In the genomic region with DNA sequence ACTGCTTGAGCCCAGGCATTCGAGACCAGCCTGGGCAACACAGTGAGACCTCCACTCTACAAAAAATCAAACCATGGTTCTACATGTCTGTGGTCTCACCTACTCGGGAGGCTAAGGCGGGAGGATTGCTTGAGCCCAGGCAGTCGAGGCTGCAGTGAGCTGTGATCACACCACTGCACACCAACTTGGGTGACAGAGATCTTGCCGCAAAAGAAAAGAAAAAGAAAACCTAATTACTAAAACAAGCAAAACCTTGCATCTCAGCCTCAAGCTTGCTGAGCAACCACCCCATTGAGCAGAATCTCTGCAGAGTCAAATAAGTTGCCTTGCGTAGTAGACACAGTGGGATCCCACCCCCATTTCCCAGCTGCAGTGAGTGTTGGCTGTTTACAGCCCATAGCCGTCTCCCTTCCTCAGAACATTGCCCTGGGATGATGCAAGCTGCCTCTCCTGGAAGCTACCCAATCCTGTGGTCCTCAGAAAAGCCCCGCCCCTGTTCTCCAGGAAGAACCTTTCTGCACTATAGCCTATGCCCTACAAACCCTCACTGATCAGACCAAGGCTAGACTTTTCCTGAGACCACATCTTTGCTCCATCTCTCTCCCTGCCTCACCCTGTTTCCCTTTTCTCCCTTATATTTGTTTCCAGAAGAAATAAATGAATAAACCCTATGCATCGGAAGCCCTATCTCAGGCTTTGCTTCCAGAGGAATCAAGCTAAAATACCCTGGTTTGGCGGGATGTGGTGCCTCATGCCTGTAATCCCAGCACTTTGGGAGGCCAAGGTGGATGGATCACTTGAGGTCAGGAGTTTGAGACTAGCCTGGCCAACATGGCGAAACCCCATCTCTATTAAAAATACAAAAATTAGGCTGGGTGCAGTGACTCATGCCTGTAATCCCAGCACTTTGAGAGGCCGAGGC, we compare ENCODE assay signal across 12 cellular contexts. TPM values are rescaled to one million over a fixed set of nuclear protein-coding genes. Genes with fewer than 3 reads are reported as not detected.
DNase-seq lines count a peak whose midpoint lies in the region; ATAC-seq and TF ChIP-seq lines count a peak whose summit lies in the region.
"Had no signal": no experiment of that assay in that cellular context is flagged by ENCODE, and none has a peak within 500 bp of the region (broad histone marks: within the 10 kb centered on the region; RNA-seq: fewer than 3 reads in every experiment).

No MANE protein-coding gene starts in this region.

- H3K36me3 Mint-ChIP-seq in endothelial cell (ENCODE audit: low read depth, unreplicated experiment): no peaks in the 10 kb centered on the region
- H3K36me3 Mint-ChIP-seq: activated naive CD4-positive, alpha-beta T cell treated with anti-CD3 and anti-CD28 coated beads, Interleukin-2, amount 10 ng/mL, durations not matched to agents 7 days and 5 days; naive thymus-derived CD8-positive, alpha-beta T cell had no signal

- no peaks in the 10 kb centered on the region for H4K20me1 ChIP-seq in osteoblast (ENCODE audit: insufficient read depth, low read length)

- ATAC-seq in HG02938 (IDR thresholded peaks at IDR 0.05; ENCODE audit: unreplicated experiment) (no peak), GM21381 (IDR thresholded peaks at IDR 0.05; ENCODE audit: unreplicated experiment) (no peak)
- ATAC-seq: foreskin keratinocyte; naive thymus-derived CD8-positive, alpha-beta T cell had no signal

- H3K79me2 ChIP-seq in osteoblast (ENCODE audit: insufficient read depth, low read length): no peaks in the 10 kb centered on the region

- no peaks in the 10 kb centered on the region for H3K27me3 Mint-ChIP-seq in endothelial cell (ENCODE audit: unreplicated experiment)

- no peak for TF ChIP-seq CTCF in choroid plexus epithelial cell (conservative IDR thresholded peaks at IDR 0.05; ENCODE audit: low read depth, low read length)
- no peak for TF ChIP-seq CTCF in osteoblast (IDR thresholded peaks at IDR 0.05; ENCODE audit: extremely low read depth, low read depth, low read length)
- TF ChIP-seq CTCF in endothelial cell (IDR thresholded peaks at IDR 0.05; ENCODE audit: unreplicated experiment): no peak

- no peak overlapping the region for H3K4me3 Mint-ChIP-seq in endothelial cell (ENCODE audit: unreplicated experiment)
- H3K4me3 Mint-ChIP-seq: activated naive CD4-positive, alpha-beta T cell treated with anti-CD3 and anti-CD28 coated beads, Interleukin-2, amount 10 ng/mL, durations not matched to agents 7 days and 5 days; naive thymus-derived CD8-positive, alpha-beta T cell; T-helper 1 cell treated with Interleukin-12 subunit alpha and Interleukin-12 subunit beta and Interleukin-4 antibody, amounts not matched to agents 30 μg/mL and 1 μg/mL, for 36 hours had no signal

- H3K9me3 ChIP-seq in osteoblast (ENCODE audit: low read depth, low read length): no peaks in the 10 kb centered on the region

- no peaks in the 10 kb centered on the region for H3K4me1 Mint-ChIP-seq in endothelial cell (ENCODE audit: unreplicated experiment)

- H3K9me3 Mint-ChIP-seq in endothelial cell (ENCODE audit: unreplicated experiment): no peaks in the 10 kb centered on the region
- H3K9me3 Mint-ChIP-seq: activated naive CD4-positive, alpha-beta T cell treated with anti-CD3 and anti-CD28 coated beads, Interleukin-2, amount 10 ng/mL, durations not matched to agents 7 days and 5 days; naive thymus-derived CD8-positive, alpha-beta T cell; T-helper 1 cell treated with Interleukin-12 subunit alpha and Interleukin-12 subunit beta and Interleukin-4 antibody, amounts not matched to agents 30 μg/mL and 1 μg/mL, for 36 hours had no signal

- no peaks in the 10 kb centered on the region for H3K36me3 ChIP-seq in osteoblast (ENCODE audit: insufficient read depth, low read length)

- H2AFZ ChIP-seq in osteoblast (ENCODE audit: low read length): peak overlapping the region; percentile 78

- no peak overlapping the region for H3K4me2 ChIP-seq in osteoblast (ENCODE audit: insufficient read depth, low read length)

- no peak overlapping the region for H3K27ac Mint-ChIP-seq in endothelial cell (ENCODE audit: unreplicated experiment)
- H3K27ac Mint-ChIP-seq: activated naive CD4-positive, alpha-beta T cell treated with anti-CD3 and anti-CD28 coated beads, Interleukin-2, amount 10 ng/mL, durations not matched to agents 7 days and 5 days; naive thymus-derived CD8-positive, alpha-beta T cell; T-helper 1 cell treated with Interleukin-12 subunit alpha and Interleukin-12 subunit beta and Interleukin-4 antibody, amounts not matched to agents 30 μg/mL and 1 μg/mL, for 36 hours had no signal

- peaks cover 4% of the 10 kb centered on the region for H3K4me1 ChIP-seq in osteoblast (ENCODE audit: insufficient read depth, low read length)
- H3K4me1 ChIP-seq: foreskin keratinocyte had no signal

- H3K27ac ChIP-seq in osteoblast (ENCODE audit: low read depth, low read length): no peak overlapping the region
- H3K27ac ChIP-seq: foreskin keratinocyte had no signal

- no peaks in the 10 kb centered on the region for H3K27me3 ChIP-seq in osteoblast (ENCODE audit: insufficient read depth, low read length)
- H3K27me3 ChIP-seq: foreskin keratinocyte had no signal

- no peak overlapping the region for H3K4me3 ChIP-seq in choroid plexus epithelial cell (ENCODE audit: low read depth, low read length)
- H3K4me3 ChIP-seq in osteoblast (ENCODE audit: insufficient read depth, low read length): no peak overlapping the region

- peak; percentile 10 for DNase-seq in GM04504 (ENCODE audit: low read depth)
- DNase-seq in NCI-H446 treated with DMSO at 0.1 percent for 48 hours (lab: John Stamatoyannopoulos, UW): peak; percentile 5
- DNase-seq in choroid plexus epithelial cell (ENCODE audit: low read depth): peak; percentile 84
- DNase-seq in osteoblast (ENCODE audit: insufficient read length, low spot score, missing footprints): no peak
- no peak for DNase-seq in endothelial cell (ENCODE audit: low spot score)
- no peak for DNase-seq in GM19240 (ENCODE audit: insufficient read length, low spot score)
- DNase-seq: activated naive CD4-positive, alpha-beta T cell treated with anti-CD3 and anti-CD28 coated beads, Interleukin-2, amount 10 ng/mL, durations not matched to agents 7 days and 5 days; foreskin keratinocyte; naive thymus-derived CD8-positive, alpha-beta T cell had no signal

RNA-seq across cellular contexts. Expression of gene ERN2, which starts 16.7 kb away (rescaled TPM):
- total RNA-seq in osteoblast: 0.29 TPM in 1 of 2 replicates, not detected in the other
- 0.80 TPM for total RNA-seq in endothelial cell (ENCODE audit: unreplicated experiment)
- total RNA-seq: foreskin keratinocyte; naive thymus-derived CD8-positive, alpha-beta T cell had no signal

RNA-seq across cellular contexts. Expression of gene CHP2, which starts 25.1 kb away (rescaled TPM):
- total RNA-seq in osteoblast (not detected in 2 replicates), endothelial cell (ENCODE audit: unreplicated experiment) (not detected)
- total RNA-seq: foreskin keratinocyte; naive thymus-derived CD8-positive, alpha-beta T cell had no signal

RNA-seq across cellular contexts. Expression of gene PLK1, which starts 51.1 kb away (rescaled TPM):
- total RNA-seq in osteoblast (2.2 and 3.5 TPM in 2 replicates), endothelial cell (ENCODE audit: unreplicated experiment) (16.0 TPM)

Comparison
In these comparisons a context has a peak if more than half of its experiments do, and no peak if none do; other contexts are left out.
1. DNase-seq: peak in GM04504 (single experiment), NCI-H446 treated with DMSO at 0.1 percent for 48 hours (single experiment) and choroid plexus epithelial cell (single experiment); none in osteoblast (single experiment), endothelial cell (single experiment) and GM19240 (single experiment).